In genomic region chr5:93062548-93062947, GRCh38 we compare ENCODE assay signal across 10 cellular contexts.
A peak's percentile ranks its signal among the peaks of the same experiment; 100 is the strongest.
DNase-seq lines count a peak whose midpoint lies in the region; ATAC-seq, FAIRE-seq and TF ChIP-seq lines count a peak whose summit lies in the region.
"Had no signal": no experiment of that assay in that cellular context is flagged by ENCODE, and none has a peak within 500 bp of the region (broad histone marks: within the 10 kb centered on the region; RNA-seq: fewer than 3 reads in every experiment).

No MANE protein-coding gene starts in this region.

- no peak overlapping the region for H3K9ac ChIP-seq in HepG2 (ENCODE audit: insufficient read depth, low read depth, low read length)

- TF ChIP-seq POLR2A in HepG2 (IDR thresholded peaks at IDR 0.05; ENCODE audit: insufficient read depth in 1 of 2, low read depth in 2 of 2, low read length in 2 of 2) (no peak), upper lobe of left lung (IDR thresholded peaks at IDR 0.05) (no peak)

- ATAC-seq in HG03342 (IDR thresholded peaks at IDR 0.05; ENCODE audit: unreplicated experiment): peak; percentile 68
- peak; percentile 65 for ATAC-seq in WTC11
- no peak for ATAC-seq in HepG2
- no peak for ATAC-seq in GM19023 (IDR thresholded peaks at IDR 0.05; ENCODE audit: unreplicated experiment)
- ATAC-seq in upper lobe of left lung (ENCODE audit: low FRiP score in 2 of 2): no peak
- ATAC-seq in GM19328 (IDR thresholded peaks at IDR 0.05; ENCODE audit: unreplicated experiment): no peak

- H3K79me2 ChIP-seq in HepG2 (ENCODE audit: insufficient read depth, low read length): no peaks in the 10 kb centered on the region

- POLR2A ChIA-PET in WTC11 (lab: Charles Lee) (no interaction called here), HepG2 (lab: Yijun Ruan, JAX) (no interaction called here)

- H3K4me1 Mint-ChIP-seq in WTC11: peaks cover 19% of the 10 kb centered on the region

- no peak for TF ChIP-seq EP300 in HepG2 (IDR thresholded peaks at IDR 0.05; ENCODE audit: low read depth in 2 of 2, low read length in 2 of 2)
- TF ChIP-seq EP300 in HepG2 (CRISPR knock-in tag; IDR thresholded peaks at IDR 0.05; ENCODE audit: borderline replicate concordance): no peak
- no peak for TF ChIP-seq EP300 in upper lobe of left lung (IDR thresholded peaks at IDR 0.05)

- CTCF ChIA-PET in WTC11 (lab: Charles Lee) (interaction anchor here (0.6 kb wide), 2 partner anchors 121 to 437 kb away, joined by 3 read pairs; no protein-coding TSS in a partner anchor), HepG2 (lab: Yijun Ruan, JAX; ENCODE audit: low intra/inter-chr PET ratio, low total read pairs) (no interaction called here)

- TF ChIP-seq CTCF in WTC11 (IDR thresholded peaks at IDR 0.05): no peak
- TF ChIP-seq CTCF in HepG2 (CRISPR knock-in tag; IDR thresholded peaks at IDR 0.05): peak; percentile 30; the same call in 1 of the 2 replicates
- no peak for TF ChIP-seq CTCF in upper lobe of left lung (IDR thresholded peaks at IDR 0.05)

- no peak overlapping the region for H3K27ac Mint-ChIP-seq in WTC11

- no peak overlapping the region for H3K27ac ChIP-seq in HepG2 (ENCODE audit: extremely low read length, insufficient read depth, low read length)
- no peak overlapping the region for H3K27ac ChIP-seq in upper lobe of left lung

- H3K9me3 ChIP-seq in HepG2 (ENCODE audit: low read length) (no peaks in the 10 kb centered on the region), upper lobe of left lung (no peaks in the 10 kb centered on the region)

- no peaks in the 10 kb centered on the region for H3K27me3 Mint-ChIP-seq in WTC11 (ENCODE audit: low read depth)

- 88% methylated on average over 1 of the region's 1 CpG for WGBS in HepG2 (ENCODE audit: low lambda C conversion rate)
- 86 to 88% methylated on average over 1 of the region's 1 CpG for WGBS in upper lobe of left lung, 2 donors

- intact Hi-C loops in HepG2 (cut with micrococcal nuclease; ENCODE audit: unreplicated experiment): loop anchor here (5.0 kb wide), 1 partner anchor 185 kb away; no protein-coding TSS in a partner anchor

- H4K20me1 ChIP-seq in HepG2 (ENCODE audit: insufficient read depth, low read length): no peaks in the 10 kb centered on the region

- H3K9me3 Mint-ChIP-seq in WTC11: no peaks in the 10 kb centered on the region

- DNase-seq in DMS114 treated with DMSO at 0.1 percent for 48 hours (lab: John Stamatoyannopoulos, UW; ENCODE audit: unreplicated experiment) (peak; percentile 10), WTC11 (ENCODE audit: low spot score) (no peak), HepG2 (ENCODE audit: low spot score) (no peak), upper lobe of left lung (no peak), NCI-H2227 treated with DMSO at 0.1 percent for 48 hours (lab: John Stamatoyannopoulos, UW) (no peak)
- DNase-seq: activated CD4-positive, alpha-beta T cell treated with anti-CD3 and anti-CD28 coated beads, Interleukin-2, amount 50 U/mL, for 48 hours; NCI-H774 had no signal

- H3K4me3 ChIP-seq in HepG2 (replicated peaks in 1 of 3; ENCODE audit: insufficient read depth in 1 of 3, low read depth in 2 of 3, low read length in 3 of 3) (no peak overlapping the region), upper lobe of left lung (no peak overlapping the region)

- no peak for TF ChIP-seq RAD21 in HepG2 (CRISPR knock-in tag; IDR thresholded peaks at IDR 0.05)

- no peak for FAIRE-seq in HepG2 (lab: Jason Lieb, UNC)

- H3K4me2 ChIP-seq in HepG2 (ENCODE audit: low read depth, low read length): no peak overlapping the region

- in situ Hi-C loops in HepG2 (cut with HindIII; ENCODE audit: extremely low pct_ligation_motif_present, low pct_unique_long_range_greater_than_20kb): no loop called here

- H3K27me3 ChIP-seq in HepG2 (ENCODE audit: control insufficient read depth in 1 of 2, insufficient read depth in 2 of 2, low read length in 2 of 2): no peaks in the 10 kb centered on the region
- H3K27me3 ChIP-seq in upper lobe of left lung: no peaks in the 10 kb centered on the region

- no TSS peak for BruUV-seq in HepG2 (replicated peaks; lab: Mats Ljungman, UMichigan)

- H3K4me1 ChIP-seq in HepG2 (ENCODE audit: insufficient read depth, low read length) (peaks cover 13% of the 10 kb centered on the region; the same call in 1 of the 2 replicates), upper lobe of left lung (no peaks in the 10 kb centered on the region)

- peak overlapping the region; percentile 61 for H2AFZ ChIP-seq in HepG2 (ENCODE audit: low read length)

- no peaks in the 10 kb centered on the region for H3K36me3 Mint-ChIP-seq in WTC11

- no peak overlapping the region for H3K4me3 Mint-ChIP-seq in WTC11

- H3K36me3 ChIP-seq in HepG2 (replicated peaks in 1 of 2; ENCODE audit: control insufficient read depth in 1 of 2, insufficient read depth in 2 of 2, low read length in 2 of 2) (no peaks in the 10 kb centered on the region), upper lobe of left lung (no peaks in the 10 kb centered on the region)

TF ChIP-seq in WTC11, 78 proteins besides CTCF, POLR2A, EP300 and RAD21:
- TF ChIP-seq ZNF219 (CRISPR knock-in tag; IDR thresholded peaks at IDR 0.05; ENCODE audit: borderline replicate concordance) (no peak), ZNF396 (CRISPR knock-in tag; IDR thresholded peaks at IDR 0.05; ENCODE audit: borderline replicate concordance) (no peak)

TF ChIP-seq in HepG2, 621 proteins besides CTCF, POLR2A, EP300 and RAD21:
- no peak for TF ChIP-seq ZNF850 (CRISPR knock-in tag; conservative IDR thresholded peaks at IDR 0.05)
- no peak for TF ChIP-seq ZKSCAN8 (CRISPR knock-in tag; IDR thresholded peaks at IDR 0.05; ENCODE audit: borderline replicate concordance)
- no peak for TF ChIP-seq ZSCAN31 (CRISPR knock-in tag; IDR thresholded peaks at IDR 0.05; ENCODE audit: low read depth)
- no peak for TF ChIP-seq KDM1A (CRISPR knock-in tag; IDR thresholded peaks at IDR 0.05)
- no peak for TF ChIP-seq BCLAF1 (IDR thresholded peaks at IDR 0.05)
- 0 out of 2 replicates have a peak, but pooled peaks have one; percentile 41 for TF ChIP-seq ZNF644 (CRISPR knock-in tag; IDR thresholded peaks at IDR 0.05; ENCODE audit: low read depth)
- no peak for TF ChIP-seq MZF1 (CRISPR knock-in tag; IDR thresholded peaks at IDR 0.05; ENCODE audit: borderline replicate concordance)
- no peak for TF ChIP-seq TBL1XR1 (IDR thresholded peaks at IDR 0.05; ENCODE audit: borderline replicate concordance, low read length, partially characterized antibody)
- peak; percentile 20 for TF ChIP-seq STAG1 (CRISPR knock-in tag; IDR thresholded peaks at IDR 0.05)
- no peak for TF ChIP-seq YY1 (IDR thresholded peaks at IDR 0.05; ENCODE audit: insufficient read depth, insufficient replicate concordance, low read depth, low read length)
- no peak for TF ChIP-seq ZFX (CRISPR knock-in tag; IDR thresholded peaks at IDR 0.05; ENCODE audit: low read depth)
- TF ChIP-seq RNF219 (CRISPR knock-in tag; IDR thresholded peaks at IDR 0.05): no peak
- no peak for TF ChIP-seq TEAD3 (CRISPR knock-in tag; optimal IDR thresholded peaks at IDR 0.05; ENCODE audit: borderline replicate concordance)

Comparison
In these comparisons a context has a peak if more than half of its experiments do, and no peak if none do; other contexts are left out.
1. ATAC-seq: peak in HG03342 (single experiment) and WTC11 (single experiment); none in HepG2 (single experiment), GM19023 (single experiment), upper lobe of left lung (0 of 2) and GM19328 (single experiment).